18 cellular contexts compared by ENCODE assay signal in genomic region chr11:134580635-134581025, GRCh38.
DNase-seq lines count a peak whose midpoint lies in the region; ATAC-seq, FAIRE-seq and TF ChIP-seq lines count a peak whose summit lies in the region.
"Had no signal": no experiment of that assay in that cellular context is flagged by ENCODE, and none has a peak within 500 bp of the region (broad histone marks: within the 10 kb centered on the region; RNA-seq: fewer than 3 reads in every experiment).

No MANE protein-coding gene starts in this region.

- H3K27me3 ChIP-seq in lung (ENCODE audit: control insufficient read depth, insufficient read depth) (no peaks in the 10 kb centered on the region), pancreas (peaks cover 0 to 7% (median 1%) of the 10 kb centered on the region in 4 donors)

- H3K4me1 ChIP-seq in lung (ENCODE audit: control insufficient read depth in 2 of 2, insufficient read depth in 2 of 2, low read length in 2 of 2) (peaks cover 0 to 3% of the 10 kb centered on the region in 2 donors), pancreas (no peaks in the 10 kb centered on the region)
- H3K4me1 ChIP-seq: A549 had no signal

- no peak overlapping the region for H3K4me3 Mint-ChIP-seq in activated CD8-positive, alpha-beta memory T cell treated with anti-CD3 and anti-CD28 coated beads, Interleukin-2, amount 10 ng/mL, durations not matched to agents 7 days and 5 days
- H3K4me3 Mint-ChIP-seq: B cell had no signal

- H3K4me1 Mint-ChIP-seq in activated CD8-positive, alpha-beta memory T cell treated with anti-CD3 and anti-CD28 coated beads, Interleukin-2, amount 10 ng/mL, durations not matched to agents 7 days and 5 days: peaks cover 22% of the 10 kb centered on the region

- no peak for FAIRE-seq in pancreas (lab: Jason Lieb, UNC)
- FAIRE-seq: A549, GM12892, GM18507 had no signal

- H3K9me3 Mint-ChIP-seq in activated CD8-positive, alpha-beta memory T cell treated with anti-CD3 and anti-CD28 coated beads, Interleukin-2, amount 10 ng/mL, durations not matched to agents 7 days and 5 days (ENCODE audit: low read depth): no peaks in the 10 kb centered on the region

- H3K27me3 Mint-ChIP-seq in activated CD8-positive, alpha-beta memory T cell treated with anti-CD3 and anti-CD28 coated beads, Interleukin-2, amount 10 ng/mL, durations not matched to agents 7 days and 5 days: peaks cover 44% of the 10 kb centered on the region

- H3K36me3 ChIP-seq in lung (ENCODE audit: control insufficient read depth in 2 of 2, insufficient read depth in 2 of 2, low read length in 2 of 2): no peaks in the 10 kb centered on the region
- H3K36me3 ChIP-seq in pancreas: no peaks in the 10 kb centered on the region

- H3K9me3 ChIP-seq in lung (ENCODE audit: control insufficient read depth in 2 of 2, insufficient read depth in 1 of 2, low read length in 1 of 2): peaks cover 0 to 5% of the 10 kb centered on the region in 2 donors
- H3K9me3 ChIP-seq in pancreas: no peaks in the 10 kb centered on the region
- H3K9me3 ChIP-seq: A549 had no signal

- H3K27ac Mint-ChIP-seq in activated CD8-positive, alpha-beta memory T cell treated with anti-CD3 and anti-CD28 coated beads, Interleukin-2, amount 10 ng/mL, durations not matched to agents 7 days and 5 days: no peak overlapping the region
- H3K27ac Mint-ChIP-seq: B cell, CD14-positive monocyte had no signal

- H3K4me3 ChIP-seq in lung (no peak overlapping the region), pancreas (no peak overlapping the region)
- H3K4me3 ChIP-seq: A549, SK-N-MC had no signal

- peak; percentile 30 for DNase-seq in activated CD8-positive, alpha-beta memory T cell treated with anti-CD3 and anti-CD28 coated beads, Interleukin-2, amount 50 U/mL, for 48 hours
- DNase-seq in activated CD8-positive, alpha-beta memory T cell treated with anti-CD3 and anti-CD28 coated beads, Interleukin-2, amount 10 ng/mL, durations not matched to agents 7 days and 5 days: no peak
- peak; percentile 9 for DNase-seq in GM13976 (ENCODE audit: low spot score)
- DNase-seq in lung (ENCODE audit: low spot score): peak; percentile 16
- no peak for DNase-seq in 8988T
- DNase-seq in NCI-H82 (lab: John Stamatoyannopoulos, UW): no peak
- no peak for DNase-seq in pancreas
- DNase-seq: GOT3, IMR-90, NCI-H524 treated with DMSO at 0.1 percent for 48 hours, SHP77 treated with DMSO at 0.1 percent for 48 hours had no signal

- WGBS in lung, 2 donors: 91 to 97% methylated on average over 9 of the region's 9 CpGs
- 74 to 82% methylated on average over 9 of the region's 9 CpGs for WGBS in pancreas, 2 donors

- no peak for ATAC-seq in activated CD8-positive, alpha-beta memory T cell treated with anti-CD3 and anti-CD28 coated beads, Interleukin-2, amount 10 ng/mL, durations not matched to agents 7 days and 5 days
- ATAC-seq in lung (ENCODE audit: insufficient read depth, low FRiP score): no peak
- no peak for ATAC-seq in pancreas

- H3K27ac ChIP-seq in lung (ENCODE audit: low read depth in 1 of 2, low read length in 1 of 2) (no peak overlapping the region), pancreas (no peak overlapping the region)
- H3K27ac ChIP-seq: A549, KMS-11, SK-N-MC had no signal

- in situ Hi-C loops in GM13976 (cut with MboI; ENCODE audit: low sequenced_read_pairs, unreplicated experiment): no loop called here

- intact Hi-C loops in pancreas (cut with DNase I): no loop called here

- no peak for TF ChIP-seq CTCF in GM13976 (IDR thresholded peaks at IDR 0.05; ENCODE audit: borderline replicate concordance, control extremely low read depth, extremely low read depth, insufficient read depth, missing control alignments)
- no peak for TF ChIP-seq CTCF in lung (IDR thresholded peaks at IDR 0.05; ENCODE audit: control extremely low read depth, extremely low read depth)
- TF ChIP-seq CTCF in pancreas (IDR thresholded peaks at IDR 0.05): no peak

- CTCF ChIA-PET in activated CD8-positive, alpha-beta memory T cell treated with anti-CD3 and anti-CD28 coated beads, Interleukin-2, amount 10 ng/mL, durations not matched to agents 7 days and 5 days (lab: Charles Lee): no interaction called here

- no peaks in the 10 kb centered on the region for H3K36me3 Mint-ChIP-seq in activated CD8-positive, alpha-beta memory T cell treated with anti-CD3 and anti-CD28 coated beads, Interleukin-2, amount 10 ng/mL, durations not matched to agents 7 days and 5 days
- H3K36me3 Mint-ChIP-seq: CD14-positive monocyte had no signal

Comparison
In these comparisons a context has a peak if more than half of its experiments do, and no peak if none do; other contexts are left out.
1. DNase-seq: peak in activated CD8-positive, alpha-beta memory T cell treated with anti-CD3 and anti-CD28 coated beads, Interleukin-2, amount 50 U/mL, for 48 hours (single experiment), GM13976 (single experiment) and lung (single experiment); none in activated CD8-positive, alpha-beta memory T cell treated with anti-CD3 and anti-CD28 coated beads, Interleukin-2, amount 10 ng/mL, durations not matched to agents 7 days and 5 days (single experiment), 8988T (single experiment), NCI-H82 (single experiment) and pancreas (0 of 6).